8 cellular contexts compared by ENCODE assay signal in the genomic region with DNA sequence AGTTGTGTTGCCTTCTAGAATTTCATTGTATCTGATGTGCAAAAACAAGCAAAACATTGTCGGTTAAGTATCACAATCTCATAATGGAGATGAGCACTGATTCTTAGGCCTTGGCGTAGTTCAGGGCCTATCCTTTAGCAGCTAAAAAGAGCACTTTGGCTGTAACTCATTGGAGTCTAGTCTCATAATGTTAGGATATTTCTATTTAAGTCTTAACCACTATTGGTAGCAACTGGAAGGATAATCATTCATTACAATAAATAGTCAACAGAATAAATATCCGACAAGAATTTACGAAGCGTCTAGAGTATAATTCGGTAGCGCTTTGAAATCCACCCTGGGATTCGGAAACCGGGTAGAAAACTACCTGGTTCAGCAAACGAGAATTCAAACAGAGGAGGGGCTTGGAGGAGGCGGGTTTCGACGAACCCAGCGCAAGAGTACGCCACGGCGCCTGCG. TPM values are rescaled to one million over a fixed set of nuclear protein-coding genes. Genes with fewer than 3 reads are reported as not detected.
DNase-seq lines count a peak whose midpoint lies in the region; ATAC-seq and TF ChIP-seq lines count a peak whose summit lies in the region.

No MANE protein-coding gene starts in this region.

- H3K27me3 Mint-ChIP-seq in naive thymus-derived CD8-positive, alpha-beta T cell: peaks cover 0 to 6% (median 0%) of the 10 kb centered on the region in 5 donors
- no peaks in the 10 kb centered on the region for H3K27me3 Mint-ChIP-seq in stimulated activated naive CD8-positive, alpha-beta T cell treated with anti-CD3 and anti-CD28 coated beads, Interleukin-15, amount 100 ng/mL, for 72 hours

- H3K9me3 ChIP-seq in HCT116 (ENCODE audit: control insufficient read depth in 1 of 2, insufficient read depth in 1 of 2, low read depth in 1 of 2, low read length in 2 of 2): no peaks in the 10 kb centered on the region

- peak; percentile 93 for DNase-seq in SIG-M5 treated with dmso at 0.1 percent for 504 hours (lab: John Stamatoyannopoulos, UW; ENCODE audit: unreplicated experiment)
- DNase-seq in SIG-M5 (lab: John Stamatoyannopoulos, UW): no peak
- DNase-seq in HCT116 (ENCODE audit: low read depth, low spot score): peak; percentile 86
- DNase-seq in NB4 (ENCODE audit: low read depth): peak; percentile 96
- peak; percentile 89 for DNase-seq in activated CD8-positive, alpha-beta memory T cell treated with anti-CD3 and anti-CD28 coated beads, Interleukin-2, amount 50 U/mL, for 48 hours
- peak; percentile 81 for DNase-seq in fibroblast of gingiva (ENCODE audit: low read depth)
- DNase-seq in naive thymus-derived CD8-positive, alpha-beta T cell: peak in 9 of 10 donors; percentile 83 to 93 (median 86)
- peak in 1 of 2 donors; percentile 88 for DNase-seq in stimulated activated naive CD8-positive, alpha-beta T cell treated with anti-CD3 and anti-CD28 coated beads, Interleukin-15, amount 100 ng/mL, for 72 hours

- TF ChIP-seq POLR2A in HCT116 (IDR thresholded peaks at IDR 0.05; ENCODE audit: borderline replicate concordance, extremely low read depth, insufficient read depth, insufficient read length): no peak
- no peak for TF ChIP-seq POLR2A in NB4 (IDR thresholded peaks at IDR 0.05; ENCODE audit: extremely low read depth, insufficient read length)

- H3K4me3 ChIP-seq in HCT116 (replicated peaks in 1 of 2; ENCODE audit: low read depth in 1 of 2, low read length in 2 of 2): peak overlapping the region; percentile 92 to 97
- peak overlapping the region; percentile 91 for H3K4me3 ChIP-seq in NB4 (ENCODE audit: low read depth, low read length)

- H3K79me2 ChIP-seq in HCT116 (ENCODE audit: insufficient read depth, low read length): peaks cover 40% of the 10 kb centered on the region

- RAD21 ChIA-PET in HCT116 (lab: Charles Lee; ENCODE audit: low non-redundant PET in 1 of 2, low total read pairs in 2 of 2, uncharacterized antibody in 2 of 2, unreplicated experiment in 2 of 2): no interaction called here

- intact Hi-C loops in HCT116 (cut with micrococcal nuclease): no loop called here

- peaks cover 15 to 22% (median 20%) of the 10 kb centered on the region in 4 donors for H3K4me1 Mint-ChIP-seq in naive thymus-derived CD8-positive, alpha-beta T cell
- H3K4me1 Mint-ChIP-seq in stimulated activated naive CD8-positive, alpha-beta T cell treated with anti-CD3 and anti-CD28 coated beads, Interleukin-15, amount 100 ng/mL, for 72 hours: peaks cover 32% of the 10 kb centered on the region

- H3K9me3 Mint-ChIP-seq in naive thymus-derived CD8-positive, alpha-beta T cell: no peaks in the 10 kb centered on the region
- H3K9me3 Mint-ChIP-seq in stimulated activated naive CD8-positive, alpha-beta T cell treated with anti-CD3 and anti-CD28 coated beads, Interleukin-15, amount 100 ng/mL, for 72 hours: peaks cover 0 to 4% of the 10 kb centered on the region in 2 donors

- H3K27ac ChIP-seq in HCT116 (ENCODE audit: low read depth, low read length): peak overlapping the region; percentile 93

- no peak for TF ChIP-seq CTCF in HCT116 (IDR thresholded peaks at IDR 0.05 in 2 of 3, conservative IDR thresholded peaks at IDR 0.05 in 1 of 3; ENCODE audit: borderline replicate concordance in 1 of 3, insufficient read depth in 1 of 3, low read depth in 2 of 3, low read length in 2 of 3)
- no peak for TF ChIP-seq CTCF in NB4 (IDR thresholded peaks at IDR 0.05; ENCODE audit: low read depth, low read length)

- H3K27me3 ChIP-seq in HCT116 (ENCODE audit: insufficient read depth, low read length): no peaks in the 10 kb centered on the region

- CTCF ChIA-PET in HCT116 (lab: Charles Lee): no interaction called here

- H3K36me3 Mint-ChIP-seq in naive thymus-derived CD8-positive, alpha-beta T cell: no peaks in the 10 kb centered on the region

- H3K9ac ChIP-seq in HCT116 (ENCODE audit: low read length): peak overlapping the region; percentile 86

- POLR2A ChIA-PET in HCT116 (lab: Charles Lee): interaction anchor here (1.5 kb wide), 1 partner anchor 14 kb away, joined by 6 read pairs; no protein-coding TSS in a partner anchor
- POLR2A ChIA-PET in naive thymus-derived CD8-positive, alpha-beta T cell (lab: Charles Lee): interaction anchor here (0.9 to 1.9 kb wide), 9 partner anchors 12 to 616 kb away, joined by 3 to 11 read pairs (median 5); partner anchors contain the start of genes CREBZF, DLG2, HIKESHI and TMEM126A

- peak; percentile 83 for ATAC-seq in HCT116
- ATAC-seq in naive thymus-derived CD8-positive, alpha-beta T cell: peak; percentile 78
- peak; percentile 75 for ATAC-seq in stimulated activated naive CD8-positive, alpha-beta T cell treated with anti-CD3 and anti-CD28 coated beads, Interleukin-15, amount 100 ng/mL, for 72 hours

- H3K4me2 ChIP-seq in HCT116 (ENCODE audit: low read length): peak overlapping the region; percentile 86

- peaks cover 7 to 25% of the 10 kb centered on the region in 2 experiments for H3K4me1 ChIP-seq in HCT116 (ENCODE audit: control insufficient read depth in 1 of 2, insufficient read depth in 2 of 2, low read length in 2 of 2)

- H3K9me2 ChIP-seq in HCT116 (ENCODE audit: insufficient read depth): no peaks in the 10 kb centered on the region

- H3K27ac Mint-ChIP-seq in naive thymus-derived CD8-positive, alpha-beta T cell: no peak overlapping the region
- H3K27ac Mint-ChIP-seq in stimulated activated naive CD8-positive, alpha-beta T cell treated with anti-CD3 and anti-CD28 coated beads, Interleukin-15, amount 100 ng/mL, for 72 hours: no peak overlapping the region

- TF ChIP-seq RAD21 in HCT116 (IDR thresholded peaks at IDR 0.05; ENCODE audit: low read depth): no peak

- peak overlapping the region; percentile 85 for H2AFZ ChIP-seq in HCT116 (ENCODE audit: low read depth, low read length, poor library complexity, severe bottlenecking)

- H4K20me1 ChIP-seq in HCT116 (ENCODE audit: insufficient read depth): peaks cover 11% of the 10 kb centered on the region; the same call in 1 of the 2 replicates

- no peak overlapping the region for H3K4me3 Mint-ChIP-seq in naive thymus-derived CD8-positive, alpha-beta T cell
- H3K4me3 Mint-ChIP-seq in stimulated activated naive CD8-positive, alpha-beta T cell treated with anti-CD3 and anti-CD28 coated beads, Interleukin-15, amount 100 ng/mL, for 72 hours: no peak overlapping the region

- BruUV-seq in HCT116 (replicated peaks; lab: Mats Ljungman, UMichigan): no TSS peak

- no peaks in the 10 kb centered on the region for H3K36me3 ChIP-seq in HCT116 (ENCODE audit: control insufficient read depth in 1 of 2, insufficient read depth in 2 of 2, low read length in 2 of 2)

TF ChIP-seq in HCT116, 20 proteins besides CTCF, POLR2A, EP300 and RAD21 (continues in another document):
- TF ChIP-seq YY1 (IDR thresholded peaks at IDR 0.05; ENCODE audit: extremely low read depth, insufficient replicate concordance, low read depth, low read length) (no peak), EZH2 (IDR thresholded peaks at IDR 0.05) (no peak), TCF7L2 (IDR thresholded peaks at IDR 0.05; ENCODE audit: borderline replicate concordance, extremely low read depth, insufficient read depth, insufficient read length) (no peak), EGR1 (IDR thresholded peaks at IDR 0.05; ENCODE audit: low read depth) (no peak), SRF (IDR thresholded peaks at IDR 0.05; ENCODE audit: low read depth) (no peak), ZNF274 (IDR thresholded peaks at IDR 0.05; ENCODE audit: low read depth, low read length) (no peak), ELF1 (IDR thresholded peaks at IDR 0.05; ENCODE audit: borderline replicate concordance, low read depth) (no peak; the same call in 1 of the 2 replicates), ZBTB33 (IDR thresholded peaks at IDR 0.05; ENCODE audit: extremely low read depth, insufficient replicate concordance, low read length) (no peak), POLR2AphosphoS5 (IDR thresholded peaks at IDR 0.05; ENCODE audit: low read depth, low read length) (no peak; the same call in 1 of the 2 replicates), ZFX (IDR thresholded peaks at IDR 0.05) (no peak; the same call in 1 of the 2 replicates), EZH2phosphoT487 (IDR thresholded peaks at IDR 0.05; ENCODE audit: borderline replicate concordance) (no peak), CBX3 (IDR thresholded peaks at IDR 0.05; ENCODE audit: low read depth) (no peak), SP1 (IDR thresholded peaks at IDR 0.05; ENCODE audit: low read depth) (no peak), SIN3A (IDR thresholded peaks at IDR 0.05; ENCODE audit: low read depth) (no peak), CEBPB (IDR thresholded peaks at IDR 0.05; ENCODE audit: low read depth) (no peak), ATF3 (IDR thresholded peaks at IDR 0.05) (no peak), FOSL1 (IDR thresholded peaks at IDR 0.05; ENCODE audit: low read depth) (no peak)
- TF ChIP-seq, protein P1, sequence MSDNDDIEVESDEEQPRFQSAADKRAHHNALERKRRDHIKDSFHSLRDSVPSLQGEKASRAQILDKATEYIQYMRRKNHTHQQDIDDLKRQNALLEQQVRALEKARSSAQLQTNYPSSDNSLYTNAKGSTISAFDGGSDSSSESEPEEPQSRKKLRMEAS (IDR thresholded peaks at IDR 0.05): no peak

RNA-seq across cellular contexts. Expression of gene EED, which starts 0.5 kb away (rescaled TPM):
- total RNA-seq in HCT116 (2021; ENCODE audit: unreplicated experiment): 25.2 TPM
- polyA plus RNA-seq in HCT116 (2012): 18.8 and 19.2 TPM in 2 replicates
- total RNA-seq in naive thymus-derived CD8-positive, alpha-beta T cell: 10 to 100 TPM; 31.1 to 31.5 TPM
- polyA plus RNA-seq in naive thymus-derived CD8-positive, alpha-beta T cell: 10 to 100 TPM; 10.9 to 19.2 (median 12.1) TPM

RNA-seq across cellular contexts. Expression of gene HIKESHI, which starts 57.9 kb away (rescaled TPM):
- total RNA-seq in HCT116 (2021; ENCODE audit: unreplicated experiment): 38.2 TPM
- polyA plus RNA-seq in HCT116 (2012): 33.9 and 51.2 TPM in 2 replicates
- 10 to 100 TPM; 33.5 to 34.9 TPM for total RNA-seq in naive thymus-derived CD8-positive, alpha-beta T cell
- 10 to 100 TPM; 86.4 to 96.0 (median 94.3) TPM for polyA plus RNA-seq in naive thymus-derived CD8-positive, alpha-beta T cell
